29 cellular contexts compared by ENCODE assay signal in the genomic region with DNA sequence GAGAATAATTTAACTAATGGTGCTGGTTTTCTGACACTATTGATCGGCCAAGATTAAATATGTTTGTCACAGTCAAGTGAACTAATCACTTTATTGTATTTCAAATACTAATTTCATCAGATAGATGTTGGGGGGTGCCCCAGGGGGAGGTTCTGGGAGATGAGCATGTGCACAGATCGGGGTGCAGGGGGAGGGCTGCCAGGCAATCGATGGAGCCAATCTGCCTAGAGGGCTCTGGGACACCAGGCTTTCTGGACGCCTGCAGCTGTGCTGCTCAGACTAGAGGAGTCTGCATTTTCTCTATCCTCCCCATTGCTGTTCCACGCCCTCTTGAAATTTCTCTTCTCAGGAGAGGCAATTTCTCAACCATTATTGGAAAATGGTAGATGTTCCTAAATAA.
"Had no signal": no experiment of that assay in that cellular context is flagged by ENCODE, and none has a peak within 500 bp of the region (broad histone marks: within the 10 kb centered on the region; RNA-seq: fewer than 3 reads in every experiment).

No MANE protein-coding gene starts in this region.

- DNase-seq: naive thymus-derived CD4-positive, alpha-beta T cell; natural killer cell; occipital lobe; ovary; posterior cingulate gyrus; psoas muscle; sigmoid colon; small intestine; stimulated activated CD4-positive, alpha-beta T cell treated with anti-CD3 and anti-CD28 coated beads, Interleukin-15, amount 100 ng/mL, for 24 hours; stimulated activated CD4-positive, alpha-beta T cell treated with anti-CD3 and anti-CD28 coated beads, Interleukin-2, amount 100 ng/mL, for 24 hours; stimulated activated CD4-positive, alpha-beta T cell treated with anti-CD3 and anti-CD28 coated beads, Interleukin-2, amount 100 ng/mL, for 48 hours; stimulated activated CD4-positive, alpha-beta T cell treated with anti-CD3 and anti-CD28 coated beads, Interleukin-4, amount 100 ng/mL, for 24 hours; stimulated activated naive B cell treated with anti-CD40 and anti-IgM and Interleukin-4, amounts not matched to agents 10 μg/mL and 1 μg/mL and 100 μg/mL, for 72 hours; stimulated activated naive CD4-positive, alpha-beta T cell treated with Interleukin-2 at 50 U/mL for 16 hours; stomach; thyroid gland; trophoblast cell; upper lobe of right lung; uterus had no signal

- H3K27ac Mint-ChIP-seq: naive thymus-derived CD4-positive, alpha-beta T cell; natural killer cell; nephron; neural progenitor cell; progenitor cell of endocrine pancreas; stimulated activated effector memory CD8-positive, alpha-beta T cell treated with anti-CD3 and anti-CD28 coated beads, Interleukin-12 subunit alpha, Interleukin-12 subunit beta, amount 100 ng/mL, for 72 hours; stimulated activated naive B cell treated with anti-CD40 and anti-IgM and Interleukin-4, amounts not matched to agents 10 μg/mL and 1 μg/mL and 100 μg/mL, for 72 hours; stimulated activated naive CD8-positive, alpha-beta T cell treated with anti-CD3 and anti-CD28 coated beads, Interleukin-15, Interleukin-2, amounts not matched to agents 100 ng/mL and 50 ng/mL, for 24 hours had no signal

- H3K4me1 Mint-ChIP-seq: naive thymus-derived CD4-positive, alpha-beta T cell; natural killer cell; stimulated activated effector memory CD8-positive, alpha-beta T cell treated with anti-CD3 and anti-CD28 coated beads, Interleukin-12 subunit alpha, Interleukin-12 subunit beta, amount 100 ng/mL, for 72 hours; stimulated activated naive B cell treated with anti-CD40 and anti-IgM and Interleukin-4, amounts not matched to agents 10 μg/mL and 1 μg/mL and 100 μg/mL, for 72 hours had no signal

- H3K36me3 ChIP-seq: neural progenitor cell, ovary, right atrium auricular region, right lobe of liver, sigmoid colon, stomach, thoracic aorta, thyroid gland, tibial nerve, upper lobe of right lung, uterus had no signal

- H3K27ac ChIP-seq: neural progenitor cell, ovary, parathyroid adenoma, psoas muscle, right atrium auricular region, right lobe of liver, sigmoid colon, stomach, thoracic aorta, thyroid gland, tibial nerve, upper lobe of right lung, uterus had no signal

- ATAC-seq: naive thymus-derived CD4-positive, alpha-beta T cell; natural killer cell; psoas muscle; right lobe of liver; stimulated activated effector memory CD8-positive, alpha-beta T cell treated with anti-CD3 and anti-CD28 coated beads, Interleukin-12 subunit alpha, Interleukin-12 subunit beta, amount 100 ng/mL, for 72 hours; stimulated activated naive B cell treated with anti-CD40 and anti-IgM and Interleukin-4, amounts not matched to agents 10 μg/mL and 1 μg/mL and 100 μg/mL, for 72 hours; upper lobe of right lung had no signal

- H3K4me3 Mint-ChIP-seq: naive thymus-derived CD4-positive, alpha-beta T cell; natural killer cell; nephron; neural progenitor cell; stimulated activated effector memory CD8-positive, alpha-beta T cell treated with anti-CD3 and anti-CD28 coated beads, Interleukin-12 subunit alpha, Interleukin-12 subunit beta, amount 100 ng/mL, for 72 hours; stimulated activated naive B cell treated with anti-CD40 and anti-IgM and Interleukin-4, amounts not matched to agents 10 μg/mL and 1 μg/mL and 100 μg/mL, for 72 hours; stimulated activated naive CD8-positive, alpha-beta T cell treated with anti-CD3 and anti-CD28 coated beads, Interleukin-15, Interleukin-2, amounts not matched to agents 100 ng/mL and 50 ng/mL, for 24 hours had no signal

- H3K9me3 Mint-ChIP-seq: naive thymus-derived CD4-positive, alpha-beta T cell; natural killer cell; stimulated activated effector memory CD8-positive, alpha-beta T cell treated with anti-CD3 and anti-CD28 coated beads, Interleukin-12 subunit alpha, Interleukin-12 subunit beta, amount 100 ng/mL, for 72 hours; stimulated activated naive B cell treated with anti-CD40 and anti-IgM and Interleukin-4, amounts not matched to agents 10 μg/mL and 1 μg/mL and 100 μg/mL, for 72 hours; stimulated activated naive CD8-positive, alpha-beta T cell treated with anti-CD3 and anti-CD28 coated beads, Interleukin-15, Interleukin-2, amounts not matched to agents 100 ng/mL and 50 ng/mL, for 24 hours had no signal

- H3K27me3 ChIP-seq: neural progenitor cell, ovary, right atrium auricular region, right lobe of liver, sigmoid colon, stomach, thyroid gland, tibial nerve, upper lobe of right lung, uterus had no signal

- H3K9me3 ChIP-seq: ovary, psoas muscle, right atrium auricular region, right lobe of liver, sigmoid colon, stomach, thoracic aorta, thyroid gland, tibial nerve, upper lobe of right lung, uterus had no signal

- H3K36me3 Mint-ChIP-seq: naive thymus-derived CD4-positive, alpha-beta T cell; natural killer cell; neural progenitor cell; stimulated activated effector memory CD8-positive, alpha-beta T cell treated with anti-CD3 and anti-CD28 coated beads, Interleukin-12 subunit alpha, Interleukin-12 subunit beta, amount 100 ng/mL, for 72 hours; stimulated activated naive B cell treated with anti-CD40 and anti-IgM and Interleukin-4, amounts not matched to agents 10 μg/mL and 1 μg/mL and 100 μg/mL, for 72 hours had no signal

- H3K4me1 ChIP-seq: parathyroid adenoma, psoas muscle, right lobe of liver, thyroid gland, upper lobe of right lung, uterus had no signal

- H3K4me3 ChIP-seq: neural progenitor cell, ovary, psoas muscle, right atrium auricular region, right lobe of liver, sigmoid colon, stomach, thoracic aorta, thyroid gland, tibial nerve, upper lobe of right lung, uterus had no signal
